Comparison of ENCODE assay signal across 19 cellular contexts in the genomic region with DNA sequence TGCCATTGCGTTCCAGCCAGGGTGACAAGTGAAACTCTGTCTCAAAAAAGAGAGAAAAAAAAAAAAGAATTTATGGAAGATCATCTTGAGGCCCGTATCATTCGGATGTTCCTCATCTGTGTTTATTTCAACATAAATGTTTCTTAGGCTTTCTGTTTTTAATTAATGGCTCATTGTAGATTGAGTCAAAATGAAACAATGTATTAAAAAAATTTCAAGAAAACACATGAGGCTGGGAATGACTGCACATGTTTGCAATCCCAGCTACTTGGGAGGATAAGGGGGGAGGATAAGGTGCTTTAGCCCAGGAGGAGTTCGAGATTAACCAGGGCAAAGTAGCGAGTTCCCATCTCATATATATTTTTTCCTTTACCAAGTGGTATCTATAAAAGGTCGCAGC. TPM values are rescaled to one million over a fixed set of nuclear protein-coding genes. Genes with fewer than 3 reads are reported as not detected.
A peak's percentile ranks its signal among the peaks of the same experiment; 100 is the strongest.
DNase-seq lines count a peak whose midpoint lies in the region; ATAC-seq, FAIRE-seq and TF ChIP-seq lines count a peak whose summit lies in the region.
"Had no signal": no experiment of that assay in that cellular context is flagged by ENCODE, and none has a peak within 500 bp of the region (broad histone marks: within the 10 kb centered on the region; RNA-seq: fewer than 3 reads in every experiment).

No MANE protein-coding gene starts in this region.

- H4K20me1 ChIP-seq in HepG2 (ENCODE audit: insufficient read depth, low read length), result peaks cover 14% of the 10 kb centered on the region

- BruUV-seq in HepG2 (replicated peaks; lab: Mats Ljungman, UMichigan), result no TSS peak

- H2AFZ ChIP-seq in HepG2 (ENCODE audit: low read length), result no peak overlapping the region

- TF ChIP-seq POLR2A in HepG2 (IDR thresholded peaks at IDR 0.05; ENCODE audit: insufficient read depth in 1 of 2, low read depth in 2 of 2, low read length in 2 of 2), result no peak
- no peak for TF ChIP-seq POLR2A in right lobe of liver (IDR thresholded peaks at IDR 0.05)

- no peak overlapping the region for H3K9ac ChIP-seq in HepG2 (ENCODE audit: insufficient read depth, low read depth, low read length)

- no peak for TF ChIP-seq RAD21 in HepG2 (CRISPR knock-in tag; IDR thresholded peaks at IDR 0.05)

- H3K79me2 ChIP-seq in HepG2 (ENCODE audit: insufficient read depth, low read length), result peaks cover 38% of the 10 kb centered on the region

- H3K4me1 ChIP-seq in HepG2 (ENCODE audit: insufficient read depth, low read length), result peaks cover 47% of the 10 kb centered on the region
- peaks cover 0 to 51% (median 16%) of the 10 kb centered on the region in 4 donors for H3K4me1 ChIP-seq in right lobe of liver

- ATAC-seq in HepG2 (no peak), right lobe of liver (no peak), HG02759 (IDR thresholded peaks at IDR 0.05; ENCODE audit: unreplicated experiment) (no peak)
- ATAC-seq: K562, PC-3 had no signal

- H3K27me3 Mint-ChIP-seq in HFFc6 (ENCODE audit: insufficient read depth), result no peaks in the 10 kb centered on the region
- H3K27me3 Mint-ChIP-seq: CD4-positive, alpha-beta memory T cell had no signal

- H3K27ac ChIP-seq in HepG2 (ENCODE audit: extremely low read length, insufficient read depth, low read length) (no peak overlapping the region), right lobe of liver (peak overlapping the region in 1 of 3 donors; percentile 71), RWPE1 (no peak overlapping the region)

- H3K9me3 ChIP-seq in HepG2 (ENCODE audit: low read length) (no peaks in the 10 kb centered on the region), right lobe of liver (no peaks in the 10 kb centered on the region)

- whole genome bisulfite sequencing in HepG2 (ENCODE audit: low lambda C conversion rate), result 97% methylated on average over 6 of the region's 6 CpGs
- WGBS in right lobe of liver (ENCODE audit: insufficient coverage, low coverage, low lambda C conversion rate, missing lambda C conversion rate), result 90% methylated on average over 6 of the region's 6 CpGs

- H3K36me3 ChIP-seq in HepG2 (replicated peaks in 1 of 2; ENCODE audit: control insufficient read depth in 1 of 2, insufficient read depth in 2 of 2, low read length in 2 of 2) (peaks cover 26 to 65% of the 10 kb centered on the region in 2 experiments), right lobe of liver (peaks cover 0 to 43% (median 20%) of the 10 kb centered on the region in 4 donors)

- FAIRE-seq in HepG2 (lab: Jason Lieb, UNC), result no peak
- FAIRE-seq: GM18507, HTR-8/SVneo, K562 had no signal

- TF ChIP-seq EP300 in HepG2 (IDR thresholded peaks at IDR 0.05; ENCODE audit: low read depth in 2 of 2, low read length in 2 of 2) (no peak), HepG2 (CRISPR knock-in tag; IDR thresholded peaks at IDR 0.05; ENCODE audit: borderline replicate concordance) (no peak)

- H3K4me3 ChIP-seq in HepG2 (replicated peaks in 1 of 3; ENCODE audit: insufficient read depth in 1 of 3, low read depth in 2 of 3, low read length in 3 of 3), result no peak overlapping the region
- no peak overlapping the region for H3K4me3 ChIP-seq in right lobe of liver
- H3K4me3 ChIP-seq: K562 had no signal

- in situ Hi-C loops in HepG2 (cut with HindIII; ENCODE audit: extremely low pct_ligation_motif_present, low pct_unique_long_range_greater_than_20kb), result no loop called here

- POLR2A ChIA-PET in HepG2 (lab: Yijun Ruan, JAX), result no interaction called here
- POLR2A ChIA-PET in RWPE1 (lab: Yijun Ruan, JAX; ENCODE audit: low non-redundant PET), result no interaction called here

- intact Hi-C loops in HepG2 (cut with micrococcal nuclease; ENCODE audit: unreplicated experiment), result no loop called here
- intact Hi-C loops in right lobe of liver (cut with DNase I), result no loop called here

- no peak overlapping the region for H3K4me2 ChIP-seq in HepG2 (ENCODE audit: low read depth, low read length)

- H3K27me3 ChIP-seq in HepG2 (ENCODE audit: control insufficient read depth in 1 of 2, insufficient read depth in 2 of 2, low read length in 2 of 2) (no peaks in the 10 kb centered on the region), right lobe of liver (no peaks in the 10 kb centered on the region)

- no peak for TF ChIP-seq CTCF in HepG2 (CRISPR knock-in tag; IDR thresholded peaks at IDR 0.05)
- TF ChIP-seq CTCF in right lobe of liver (IDR thresholded peaks at IDR 0.05), result no peak
- TF ChIP-seq CTCF in HFFc6 (IDR thresholded peaks at IDR 0.05), result no peak
- TF ChIP-seq CTCF in RWPE1 (conservative IDR thresholded peaks at IDR 0.05; ENCODE audit: low read depth), result no peak

- no peak overlapping the region for H3K4me3 Mint-ChIP-seq in HFFc6
- H3K4me3 Mint-ChIP-seq: CD4-positive, alpha-beta memory T cell; H9 had no signal

- DNase-seq in HepG2 (ENCODE audit: low spot score), result no peak
- DNase-seq in right lobe of liver, result no peak
- peak; percentile 15 for DNase-seq in HFFc6
- DNase-seq in fibroblast of gingiva (ENCODE audit: low read depth), result peak; percentile 75
- no peak for DNase-seq in NCI-H146 treated with DMSO at 0.1 percent for 48 hours (lab: John Stamatoyannopoulos, UW; ENCODE audit: unreplicated experiment)
- no peak for DNase-seq in NCI-H1930 (lab: John Stamatoyannopoulos, UW)
- DNase-seq in RWPE1 (ENCODE audit: low spot score), result no peak
- DNase-seq: 8988T; AML-193; CD4-positive, alpha-beta memory T cell; H9; NCI-H1048; NCI-H146; NCI-H2107; PC-3 had no signal

- H3K27ac Mint-ChIP-seq in HFFc6, result peak overlapping the region; percentile 61
- H3K27ac Mint-ChIP-seq: CD4-positive, alpha-beta memory T cell had no signal

- H3K4me1 Mint-ChIP-seq in HFFc6 (ENCODE audit: low read depth), result peaks cover 43% of the 10 kb centered on the region
- H3K4me1 Mint-ChIP-seq: H9 had no signal

- no peaks in the 10 kb centered on the region for H3K9me3 Mint-ChIP-seq in HFFc6
- H3K9me3 Mint-ChIP-seq: CD4-positive, alpha-beta memory T cell; H9 had no signal

- peaks cover 28% of the 10 kb centered on the region for H3K36me3 Mint-ChIP-seq in HFFc6 (ENCODE audit: low read depth)

- CTCF ChIA-PET in HepG2 (lab: Yijun Ruan, JAX; ENCODE audit: low intra/inter-chr PET ratio, low total read pairs) (no interaction called here), RWPE1 (lab: Yijun Ruan, JAX) (interaction anchor here (7.4 kb wide), 1 partner anchor 98 kb away, joined by 58 read pairs; no protein-coding TSS in a partner anchor)

TF ChIP-seq in HepG2, 621 proteins besides CTCF, POLR2A, EP300 and RAD21:
- TF ChIP-seq, protein P1, sequence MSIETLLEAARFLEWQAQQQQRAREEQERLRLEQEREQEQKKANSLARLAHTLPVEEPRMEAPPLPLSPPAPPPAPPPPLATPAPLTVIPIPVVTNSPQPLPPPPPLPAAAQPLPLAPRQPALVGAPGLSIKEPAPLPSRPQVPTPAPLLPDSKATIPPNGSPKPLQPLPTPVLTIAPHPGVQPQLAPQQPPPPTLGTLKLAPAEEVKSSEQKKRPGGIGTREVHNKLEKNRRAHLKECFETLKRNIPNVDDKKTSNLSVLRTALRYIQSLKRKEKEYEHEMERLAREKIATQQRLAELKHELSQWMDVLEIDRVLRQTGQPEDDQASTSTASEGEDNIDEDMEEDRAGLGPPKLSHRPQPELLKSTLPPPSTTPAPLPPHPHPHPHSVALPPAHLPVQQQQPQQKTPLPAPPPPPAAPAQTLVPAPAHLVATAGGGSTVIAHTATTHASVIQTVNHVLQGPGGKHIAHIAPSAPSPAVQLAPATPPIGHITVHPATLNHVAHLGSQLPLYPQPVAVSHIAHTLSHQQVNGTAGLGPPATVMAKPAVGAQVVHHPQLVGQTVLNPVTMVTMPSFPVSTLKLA (IDR thresholded peaks at IDR 0.05), result 0 out of 2 replicates have a peak, but pooled peaks have one; percentile 14
- TF ChIP-seq, protein P2, sequence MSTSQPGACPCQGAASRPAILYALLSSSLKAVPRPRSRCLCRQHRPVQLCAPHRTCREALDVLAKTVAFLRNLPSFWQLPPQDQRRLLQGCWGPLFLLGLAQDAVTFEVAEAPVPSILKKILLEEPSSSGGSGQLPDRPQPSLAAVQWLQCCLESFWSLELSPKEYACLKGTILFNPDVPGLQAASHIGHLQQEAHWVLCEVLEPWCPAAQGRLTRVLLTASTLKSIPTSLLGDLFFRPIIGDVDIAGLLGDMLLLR (CRISPR knock-in tag; IDR thresholded peaks at IDR 0.05), result no peak
TF ChIP-seq in HepG2: peak in this region for 1.

RNA-seq across cellular contexts. Expression of a gene that starts 47.3 kb away (rescaled TPM):
- total RNA-seq in HepG2 (2016; rRNA removed; fragmentation: Illumina TruSeq; extraction: Trizol) (112 and 162 TPM in 2 replicates), right lobe of liver (10 to 100 TPM; 32.8 to 71.4 (median 44.1) TPM)
- total RNA-seq in HepG2 (2016; cell fraction: cytosol; rRNA removed; fragmentation: Illumina TruSeq; extraction: Trizol; ENCODE audit: low read depth), result 73.1 and 80.6 TPM in 2 replicates
- total RNA-seq in HepG2 (2016; cell fraction: insoluble cytoplasmic fraction; rRNA removed; fragmentation: Illumina TruSeq; extraction: Trizol), result 111 and 151 TPM in 2 replicates
- 75.4 and 81.7 TPM in 2 replicates for total RNA-seq in HepG2 (2016; cell fraction: membrane; rRNA removed; fragmentation: Illumina TruSeq; extraction: Trizol)
- 124 and 131 TPM in 2 replicates for total RNA-seq in HepG2 (2016; cell fraction: nucleus; rRNA removed; fragmentation: Illumina TruSeq; extraction: Trizol)
- polyA plus RNA-seq in HepG2 (2011; rRNA removed), result 17.4 and 20.5 TPM in 2 replicates
- polyA plus RNA-seq in HepG2 (2011; cell fraction: cytosol; rRNA removed), result 7.4 and 12.7 TPM in 2 replicates
- polyA plus RNA-seq in HepG2 (2011; cell fraction: nucleus; rRNA removed), result 12.2 and 17.3 TPM in 2 replicates
- 44.6 and 45.2 TPM in 2 replicates for polyA plus RNA-seq in HepG2 (2012)
- 5.3 and 6.3 TPM in 2 replicates for polyA plus RNA-seq in HepG2 (2016; cell fraction: cytosol; fragmentation: Illumina TruSeq; extraction: Trizol; ENCODE audit: low read depth)
- polyA plus RNA-seq in HepG2 (2016; cell fraction: insoluble cytoplasmic fraction; fragmentation: Illumina TruSeq; extraction: Trizol; ENCODE audit: low read depth), result 65.3 and 70.7 TPM in 2 replicates
- 15.2 and 15.3 TPM in 2 replicates for polyA plus RNA-seq in HepG2 (2016; cell fraction: membrane; fragmentation: Illumina TruSeq; extraction: Trizol; ENCODE audit: low read depth)
- polyA plus RNA-seq in HepG2 (2016; cell fraction: nucleus; fragmentation: Illumina TruSeq; extraction: Trizol; ENCODE audit: insufficient read depth, low read depth), result 55.0 and 61.2 TPM in 2 replicates
- polyA minus RNA-seq in HepG2 (2011; rRNA and poly(A)+ RNA removed; ENCODE audit: low replicate concordance), result 30.6 and 37.6 TPM in 2 replicates
- 38.7 and 40.1 TPM in 2 replicates for polyA minus RNA-seq in HepG2 (2011; cell fraction: cytosol; rRNA and poly(A)+ RNA removed)
- polyA minus RNA-seq in HepG2 (2011; cell fraction: nucleus; rRNA and poly(A)+ RNA removed), result 79.4 and 86.2 TPM in 2 replicates
- 10 to 100 TPM; 55.0 to 63.3 (median 59.1) TPM for total RNA-seq in HFFc6 (2021; fragmentation: NEBNext Ultra II Directional; extraction: Animal tissue kit (Norgen Biotek cat#: 25700))

Comparison
In these comparisons a context has a peak if more than half of its experiments do, and no peak if none do; other contexts are left out.
1. DNase-seq: peak in HFFc6 (single experiment) and fibroblast of gingiva (single experiment); none in HepG2 (single experiment), right lobe of liver (0 of 3), NCI-H146 treated with DMSO at 0.1 percent for 48 hours (single experiment), NCI-H1930 (0 of 2) and RWPE1 (single experiment).